Comparison of ENCODE assay signal across 19 cellular contexts in the genomic region with DNA sequence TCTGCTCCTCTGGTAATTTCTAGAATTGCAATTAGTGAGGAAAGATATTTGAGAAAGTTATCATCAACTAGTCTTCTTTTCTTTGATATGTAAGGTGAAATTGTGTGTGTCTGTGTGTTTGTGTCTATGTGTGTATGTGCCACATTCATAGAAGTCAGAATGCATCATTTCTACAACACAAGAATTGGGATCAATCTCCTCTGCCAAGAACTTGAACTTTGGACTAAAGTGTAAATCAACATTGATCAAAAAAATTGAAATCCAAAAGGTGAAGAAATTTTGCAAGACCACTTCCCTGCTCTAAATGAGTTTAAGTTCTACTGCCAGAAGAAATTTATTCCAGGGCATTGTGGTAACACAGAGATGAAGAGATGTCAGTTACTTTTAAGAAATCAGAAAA.
A peak's percentile ranks its signal among the peaks of the same experiment; 100 is the strongest.
DNase-seq lines count a peak whose midpoint lies in the region; ATAC-seq, FAIRE-seq and TF ChIP-seq lines count a peak whose summit lies in the region.
"Had no signal": no experiment of that assay in that cellular context is flagged by ENCODE, and none has a peak within 500 bp of the region (broad histone marks: within the 10 kb centered on the region; RNA-seq: fewer than 3 reads in every experiment).

No MANE protein-coding gene starts in this region.

- H3K4me3 ChIP-seq in K562, result no peak overlapping the region
- H3K4me3 ChIP-seq in right lobe of liver, result no peak overlapping the region
- H3K4me3 ChIP-seq: A549; BLaER1 treated with 17β-estradiol and CSF1 and Interleukin-3, amounts not matched to agents 10 nM and 100 nM had no signal

- CTCF ChIA-PET in K562 (lab: Yijun Ruan, JAX; ENCODE audit: low intra/inter-chr PET ratio), result no interaction called here

- no peak overlapping the region for H3K9ac ChIP-seq in K562 (ENCODE audit: insufficient read depth in 1 of 2, low read depth in 2 of 2, low read length in 2 of 2)
- H3K9ac ChIP-seq: BLaER1 treated with 17β-estradiol and CSF1 and Interleukin-3, amounts not matched to agents 10 nM and 100 nM had no signal

- DNase-seq in K562 (ENCODE audit: extremely low read depth in 1 of 4, low spot score in 3 of 4) (no peak), right lobe of liver (no peak), NOMO-1 treated with dmso at 0.1 percent for 144 hours (lab: John Stamatoyannopoulos, UW; ENCODE audit: unreplicated experiment) (no peak)
- DNase-seq: AML-193; Caco-2; Calu3; CD4-positive, alpha-beta T cell; CD8-positive, alpha-beta T cell; DMS79 treated with DMSO at 0.1 percent for 48 hours; GF-D8 had no signal

- no peak for TF ChIP-seq POLR2A in K562 (conservative IDR thresholded peaks at IDR 0.05)
- no peak for TF ChIP-seq POLR2A in right lobe of liver (IDR thresholded peaks at IDR 0.05)

- in situ Hi-C loops in K562 (cut with MboI), result no loop called here

- H3K36me3 ChIP-seq in K562 (ENCODE audit: control insufficient read depth, insufficient read depth, low read length) (no peaks in the 10 kb centered on the region), right lobe of liver (no peaks in the 10 kb centered on the region)
- H3K36me3 ChIP-seq: BLaER1 treated with 17β-estradiol and CSF1 and Interleukin-3, amounts not matched to agents 10 nM and 100 nM had no signal

- intact Hi-C loops in K562 (cut with micrococcal nuclease) (no loop called here), right lobe of liver (cut with DNase I) (no loop called here)

- TF ChIP-seq RAD21 in K562 (CRISPR knock-in tag; conservative IDR thresholded peaks at IDR 0.05 in 1 of 2, IDR thresholded peaks at IDR 0.05 in 1 of 2), result no peak

- H3K9me1 ChIP-seq in K562 (ENCODE audit: control insufficient read depth, insufficient read depth, low read length), result no peaks in the 10 kb centered on the region

- H3K4me1 ChIP-seq in K562 (replicated peaks in 1 of 2; ENCODE audit: control insufficient read depth in 2 of 2, insufficient read depth in 2 of 2, low read length in 2 of 2) (no peaks in the 10 kb centered on the region), right lobe of liver (peaks cover 0 to 22% (median 8%) of the 10 kb centered on the region in 4 donors)
- H3K4me1 ChIP-seq: A549; BLaER1 treated with 17β-estradiol and CSF1 and Interleukin-3, amounts not matched to agents 10 nM and 100 nM; Caco-2 had no signal

- H3K9me3 ChIP-seq in K562 (replicated peaks; ENCODE audit: control insufficient read depth, insufficient read depth, low read depth, low read length), result no peaks in the 10 kb centered on the region; the same call in 1 of the 2 replicates
- no peaks in the 10 kb centered on the region for H3K9me3 ChIP-seq in right lobe of liver
- H3K9me3 ChIP-seq: A549; BLaER1 treated with 17β-estradiol and CSF1 and Interleukin-3, amounts not matched to agents 10 nM and 100 nM; Caco-2 had no signal

- TF ChIP-seq CTCF in 22Rv1 (IDR thresholded peaks at IDR 0.05) (no peak), K562 (IDR thresholded peaks at IDR 0.05 in 2 of 3, conservative IDR thresholded peaks at IDR 0.05 in 1 of 3; ENCODE audit: insufficient read depth in 2 of 3, low read depth in 1 of 3, low read length in 3 of 3) (no peak), right lobe of liver (IDR thresholded peaks at IDR 0.05) (no peak)

- BruUV-seq in K562 (replicated peaks; lab: Mats Ljungman, UMichigan), result no TSS peak

- no peaks in the 10 kb centered on the region for H3K79me2 ChIP-seq in K562 (ENCODE audit: control insufficient read depth, insufficient read depth, low read length)

- H3K4me2 ChIP-seq in K562 (ENCODE audit: insufficient read depth, low read length), result no peak overlapping the region
- H3K4me2 ChIP-seq: A549; BLaER1 treated with 17β-estradiol and CSF1 and Interleukin-3, amounts not matched to agents 10 nM and 100 nM had no signal

- TF ChIP-seq EP300 in K562 (IDR thresholded peaks at IDR 0.05; ENCODE audit: low read length), result no peak

- FAIRE-seq in K562 (lab: Jason Lieb, UNC), result no peak
- FAIRE-seq: A549, D721Med, G401.6, GM12891, GM19239 had no signal

- H2AFZ ChIP-seq in K562 (ENCODE audit: low read depth, low read length), result no peak overlapping the region

- H3K27me3 ChIP-seq in K562 (ENCODE audit: control insufficient read depth in 2 of 2, insufficient read depth in 2 of 2, low read length in 2 of 2) (no peaks in the 10 kb centered on the region), right lobe of liver (no peaks in the 10 kb centered on the region)
- H3K27me3 ChIP-seq: BLaER1 treated with 17β-estradiol and CSF1 and Interleukin-3, amounts not matched to agents 10 nM and 100 nM had no signal

- H3K27ac ChIP-seq in 22Rv1 (peak overlapping the region; percentile 4; the same call in 1 of the 2 replicates), K562 (ENCODE audit: extremely low read depth, low read depth, low read length) (no peak overlapping the region), right lobe of liver (no peak overlapping the region)
- H3K27ac ChIP-seq: A549; BLaER1 treated with 17β-estradiol and CSF1 and Interleukin-3, amounts not matched to agents 10 nM and 100 nM; C4-2B had no signal

- POLR2A ChIA-PET in K562 (lab: Yijun Ruan, JAX), result no interaction called here

- ATAC-seq in K562, result no peak
- peak in 3 of 4 donors; percentile 47 to 64 (median 50) for ATAC-seq in right lobe of liver
- ATAC-seq in GM21381 (IDR thresholded peaks at IDR 0.05; ENCODE audit: unreplicated experiment), result no peak
- ATAC-seq: A549; CD8-positive, alpha-beta T cell had no signal

- H4K20me1 ChIP-seq in K562 (replicated peaks; ENCODE audit: control insufficient read depth, insufficient read depth, low read length), result no peaks in the 10 kb centered on the region
- H4K20me1 ChIP-seq: BLaER1 treated with 17β-estradiol and CSF1 and Interleukin-3, amounts not matched to agents 10 nM and 100 nM had no signal

TF ChIP-seq in K562, 482 proteins besides CTCF, POLR2A, EP300 and RAD21:
- TF ChIP-seq HNRNPL (IDR thresholded peaks at IDR 0.05; ENCODE audit: low read depth, low read length) (peak; percentile 27; the same call in 1 of the 2 replicates), HNRNPH1 (optimal IDR thresholded peaks at IDR 0.05; ENCODE audit: low read depth, low read length) (no peak)
TF ChIP-seq in K562: peak in this region for 1.

Comparison
In these comparisons a context has a peak if more than half of its experiments do, and no peak if none do; other contexts are left out.
1. ATAC-seq: peak in right lobe of liver (3 of 4); none in K562 (single experiment) and GM21381 (single experiment).